In the genomic region with DNA sequence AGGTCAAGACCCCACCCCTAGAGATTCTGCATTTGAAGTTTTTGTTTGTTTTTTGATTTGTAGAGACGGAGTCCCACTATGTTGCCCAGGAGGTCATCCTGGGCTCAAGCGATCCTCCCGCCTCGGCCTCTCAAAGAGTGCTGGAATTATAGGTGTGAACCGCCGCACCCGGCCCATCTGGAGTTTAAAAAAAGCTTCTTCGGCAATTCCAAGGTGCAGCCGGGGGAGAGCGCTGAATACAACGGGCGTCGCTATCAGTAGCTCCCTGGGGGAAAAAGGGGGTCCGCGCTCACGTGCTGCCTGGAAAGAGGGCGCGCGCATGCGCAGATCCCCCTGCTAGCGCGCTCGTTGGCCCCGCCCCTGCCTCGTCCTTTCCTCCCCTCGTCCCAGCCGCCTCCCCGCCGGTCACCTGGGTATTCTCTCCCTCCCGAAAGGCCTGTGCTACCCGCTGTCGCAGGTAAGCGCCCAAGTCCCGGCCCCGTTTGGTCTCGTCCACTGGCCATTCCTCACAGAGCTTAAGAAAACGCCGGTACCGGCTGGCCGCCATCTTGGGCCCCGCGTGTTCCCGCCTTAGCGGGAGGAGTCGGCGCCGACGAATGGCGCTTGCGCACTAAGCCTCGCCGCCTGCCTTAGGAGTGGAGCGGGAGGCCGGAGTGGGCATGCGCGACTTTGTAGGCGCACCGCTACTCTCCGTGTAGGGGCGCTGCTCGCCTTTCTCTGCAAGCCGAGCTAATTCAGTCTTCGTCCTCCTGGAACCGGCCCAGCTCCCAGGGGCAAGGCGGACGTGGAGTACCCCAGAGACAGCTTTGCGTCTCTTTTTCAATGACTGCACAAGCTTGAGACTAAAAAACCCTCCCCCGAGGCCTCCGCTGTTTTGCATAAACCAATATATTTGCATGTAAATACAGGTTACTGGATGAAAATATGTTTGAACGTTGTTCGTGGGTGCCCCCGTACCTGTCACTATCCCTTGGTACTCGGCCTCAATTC, we compare ENCODE assay signal across 8 cellular contexts. TPM values are rescaled to one million over a fixed set of nuclear protein-coding genes. Genes with fewer than 3 reads are reported as not detected.
DNase-seq lines count a peak whose midpoint lies in the region; ATAC-seq and TF ChIP-seq lines count a peak whose summit lies in the region.

Gene UQCC2 (minus strand): TSS at position 561 of the 990 bp plus-strand sequence. CDS start 14 bp downstream, at position 547.

- peaks cover 31% of the 10 kb centered on the region for H3K4me1 Mint-ChIP-seq in chondrocyte (ENCODE audit: low read depth)

- H3K27me3 Mint-ChIP-seq in chondrocyte (ENCODE audit: low read depth) = no peaks in the 10 kb centered on the region

- H3K36me3 Mint-ChIP-seq in chondrocyte (ENCODE audit: low read depth) = peaks cover 4% of the 10 kb centered on the region

- peak within 1 kb of the TSS; percentile 96 for H3K4me3 Mint-ChIP-seq in chondrocyte (ENCODE audit: unreplicated experiment)

- TF ChIP-seq POLR2A in GM19193 (IDR thresholded peaks at IDR 0.05; ENCODE audit: extremely low read depth, insufficient read depth, insufficient read length) = peak; percentile 97

- TF ChIP-seq CTCF in chondrocyte (IDR thresholded peaks at IDR 0.05) = peak; percentile 87

- peak; percentile 94 for ATAC-seq in HG03439 (IDR thresholded peaks at IDR 0.05; ENCODE audit: unreplicated experiment)

- H3K9me3 Mint-ChIP-seq in chondrocyte (ENCODE audit: low read depth) = no peaks in the 10 kb centered on the region

- peak; percentile 97 for DNase-seq in Ammon's horn (ENCODE audit: low spot score)
- peak; percentile 98 for DNase-seq in NCI-H510A treated with DMSO at 0.1 percent for 48 hours (lab: John Stamatoyannopoulos, UW)
- DNase-seq in activated CD4-positive, alpha-beta T cell treated with anti-CD3 and anti-CD28 coated beads for 24 hours (ENCODE audit: low read depth in 2 of 2) = peak; percentile 95 to 96
- DNase-seq in chondrocyte (ENCODE audit: low spot score) = peak; percentile 99
- DNase-seq in kidney glomerular epithelial cell (lab: John Stamatoyannopoulos, UW) = peak; percentile 94
- peak; percentile 92 to 96 for DNase-seq in stimulated activated CD4-positive, alpha-beta T cell treated with anti-CD3 and anti-CD28 coated beads, Interleukin-1b, Interleukin-23, amount 100 ng/mL, for 1 hour (ENCODE audit: low read depth in 2 of 2)

- H3K27ac Mint-ChIP-seq in chondrocyte (ENCODE audit: unreplicated experiment) = peak within 1 kb of the TSS; percentile 97

RNA-seq across cellular contexts. Expression of gene UQCC2, which starts in this region (rescaled TPM):
- 64.5 to 80.2 TPM (median 67.6 TPM) in 3 replicates for total RNA-seq in chondrocyte

Comparison
In these comparisons a context has a peak if more than half of its experiments do, and no peak if none do; other contexts are left out.
1. Peak in every context shown above with its lines: DNase-seq and ATAC-seq.